17 cellular contexts compared by ENCODE assay signal in genomic region chr15:92614791-92615785, GRCh38. TPM values are rescaled to one million over a fixed set of nuclear protein-coding genes. Genes with fewer than 3 reads are reported as not detected.
DNase-seq lines count a peak whose midpoint lies in the region; TF ChIP-seq lines count a peak whose summit lies in the region.
"Had no signal": no experiment of that assay in that cellular context is flagged by ENCODE, and none has a peak within 500 bp of the region (broad histone marks: within the 10 kb centered on the region; RNA-seq: fewer than 3 reads in every experiment).

No MANE protein-coding gene starts in this region.

- TF ChIP-seq CTCF in esophagus squamous epithelium (IDR thresholded peaks at IDR 0.05) (no peak), smooth muscle cell (IDR thresholded peaks at IDR 0.05; ENCODE audit: borderline replicate concordance, insufficient read depth, poor library complexity, severe bottlenecking) (no peak), GM10248 (IDR thresholded peaks at IDR 0.05; ENCODE audit: control extremely low read depth, extremely low read depth, low read depth, missing control alignments) (no peak)

- no peak overlapping the region for H2AFZ ChIP-seq in smooth muscle cell (ENCODE audit: low read depth)
- H2AFZ ChIP-seq: neural progenitor cell had no signal

- intact Hi-C loops in posterior vena cava (cut with DNase I) (no loop called here), esophagus squamous epithelium (cut with DNase I) (no loop called here)

- no peak overlapping the region for H3K4me2 ChIP-seq in smooth muscle cell
- H3K4me2 ChIP-seq: neural progenitor cell had no signal

- H3K9ac ChIP-seq in smooth muscle cell (ENCODE audit: low read depth) = no peak overlapping the region
- H3K9ac ChIP-seq: neural progenitor cell had no signal

- DNase-seq in DMS153 (lab: John Stamatoyannopoulos, UW) (peak; percentile 55), NCI-H2029 treated with DMSO at 0.1 percent for 48 hours (lab: John Stamatoyannopoulos, UW) (peak; percentile 33), dermis blood vessel endothelial cell (peak; percentile 40), posterior vena cava (ENCODE audit: low spot score) (peak; percentile 73), esophagus squamous epithelium (lab: John Stamatoyannopoulos, UW) (no peak), smooth muscle cell (lab: John Stamatoyannopoulos, UW; ENCODE audit: unreplicated experiment) (no peak), GM10248 (ENCODE audit: extremely low spot score) (no peak)
- DNase-seq: activated CD4-positive, alpha-beta T cell treated with anti-CD3 and anti-CD28 coated beads for 36 hours; H9; mucosa of descending colon; NCI-H1436 treated with DMSO at 0.1 percent for 48 hours; NCI-H226; stimulated activated CD4-positive, alpha-beta T cell treated with anti-CD3 and anti-CD28 coated beads, Interleukin-12 subunit alpha, Interleukin-12 subunit beta, amount 100 ng/mL, for 4 hours; testis had no signal

- no peak for TF ChIP-seq POLR2A in esophagus squamous epithelium (IDR thresholded peaks at IDR 0.05)

- no peaks in the 10 kb centered on the region for H3K9me3 ChIP-seq in esophagus squamous epithelium
- H3K9me3 ChIP-seq in smooth muscle cell (replicated peaks; ENCODE audit: low read depth) = no peaks in the 10 kb centered on the region
- H3K9me3 ChIP-seq: mucosa of descending colon, testis had no signal

- H3K27ac ChIP-seq in esophagus squamous epithelium (no peak overlapping the region), smooth muscle cell (ENCODE audit: low read depth) (no peak overlapping the region)
- H3K27ac ChIP-seq: cardiac muscle cell, neural progenitor cell, RWPE1, testis had no signal

- no peaks in the 10 kb centered on the region for H3K79me2 ChIP-seq in smooth muscle cell (ENCODE audit: low read depth)

- no peaks in the 10 kb centered on the region for H3F3A ChIP-seq in smooth muscle cell (ENCODE audit: low read depth)

- CTCF ChIA-PET in GM10248 (lab: Yijun Ruan, JAX) = interaction anchor here (2.3 kb wide), 1 partner anchor 99 kb away, joined by 10 read pairs; no protein-coding TSS in a partner anchor

- H3K27me3 ChIP-seq in esophagus squamous epithelium (no peaks in the 10 kb centered on the region), smooth muscle cell (ENCODE audit: low read depth) (no peaks in the 10 kb centered on the region)
- H3K27me3 ChIP-seq: cardiac muscle cell, neural progenitor cell, testis had no signal

- POLR2A ChIA-PET in GM10248 (lab: Yijun Ruan, JAX) = no interaction called here

- no peaks in the 10 kb centered on the region for H4K20me1 ChIP-seq in smooth muscle cell (ENCODE audit: low read depth)

- no peaks in the 10 kb centered on the region for H3K36me3 ChIP-seq in esophagus squamous epithelium
- no peaks in the 10 kb centered on the region for H3K36me3 ChIP-seq in smooth muscle cell (ENCODE audit: low read depth)
- H3K36me3 ChIP-seq: cardiac muscle cell, neural progenitor cell had no signal

- H3K4me3 ChIP-seq in esophagus squamous epithelium = no peak overlapping the region
- no peak overlapping the region for H3K4me3 ChIP-seq in smooth muscle cell
- H3K4me3 ChIP-seq: cardiac muscle cell, mucosa of descending colon, neural progenitor cell, testis had no signal

- H3K4me1 ChIP-seq in esophagus squamous epithelium (peaks cover 0 to 24% (median 0%) of the 10 kb centered on the region in 3 donors), smooth muscle cell (ENCODE audit: low read depth) (peaks cover 14% of the 10 kb centered on the region)

- WGBS in esophagus squamous epithelium, 2 donors = 81 to 86% methylated on average over 17 to 18 of the region's 18 CpGs
- 96% methylated on average over 18 of the region's 18 CpGs for WGBS in smooth muscle cell (ENCODE audit: low lambda C conversion rate)

RNA-seq across cellular contexts. Expression of gene FAM174B, which starts 40.5 kb away (rescaled TPM):
- 31.1 and 37.7 TPM in 2 replicates for total RNA-seq in dermis blood vessel endothelial cell
- 1 to 10 TPM; 8.0 to 9.0 TPM for total RNA-seq in posterior vena cava
- 10 to 100 TPM in 1 of 4 donors, 1 to 10 TPM in 3; 1.4 to 11.7 (median 4.2) TPM for total RNA-seq in esophagus squamous epithelium
- total RNA-seq in smooth muscle cell = 2.1 and 4.4 TPM in 2 replicates
- polyA plus RNA-seq in smooth muscle cell = 2.0 and 4.6 TPM in 2 replicates

Comparison
In these comparisons a context has a peak if more than half of its experiments do, and no peak if none do; other contexts are left out.
1. DNase-seq: peak in DMS153 (single experiment), NCI-H2029 treated with DMSO at 0.1 percent for 48 hours (single experiment), dermis blood vessel endothelial cell (single experiment) and posterior vena cava (single experiment); none in esophagus squamous epithelium (single experiment), smooth muscle cell (single experiment) and GM10248 (single experiment).